19 cellular contexts compared by ENCODE assay signal in genomic region chr9:86921141-86921868, GRCh38. TPM values are rescaled to one million over a fixed set of nuclear protein-coding genes. Genes with fewer than 3 reads are reported as not detected.
DNase-seq lines count a peak whose midpoint lies in the region; ATAC-seq and TF ChIP-seq lines count a peak whose summit lies in the region.
"Had no signal": no experiment of that assay in that cellular context is flagged by ENCODE, and none has a peak within 500 bp of the region (broad histone marks: within the 10 kb centered on the region; RNA-seq: fewer than 3 reads in every experiment).

No MANE protein-coding gene starts in this region.

- peaks cover 45% of the 10 kb centered on the region for H3K4me1 Mint-ChIP-seq in osteocyte (ENCODE audit: unreplicated experiment)

- no peaks in the 10 kb centered on the region for H3K36me3 Mint-ChIP-seq in osteocyte (ENCODE audit: unreplicated experiment)
- H3K36me3 Mint-ChIP-seq: CD4-positive, alpha-beta memory T cell had no signal

- intact Hi-C loops in Right ventricle myocardium inferior (cut with DNase I) (no loop called here), cardiac septum (cut with DNase I) (no loop called here)

- no peaks in the 10 kb centered on the region for H3K27me3 Mint-ChIP-seq in osteocyte (ENCODE audit: unreplicated experiment)

- no peak for DNase-seq in Right ventricle myocardium inferior (ENCODE audit: missing footprints)
- DNase-seq in cardiac septum (ENCODE audit: low spot score): no peak
- peak; percentile 49 for DNase-seq in NCI-H2171 treated with DMSO at 0.1 percent for 48 hours (lab: John Stamatoyannopoulos, UW)
- peak; percentile 55 for DNase-seq in fibroblast of peridontal ligament (ENCODE audit: extremely low read depth)
- DNase-seq in osteocyte (ENCODE audit: extremely low spot score, unreplicated experiment): no peak
- no peak for DNase-seq in NCI-H2107 treated with DMSO at 0.1 percent for 48 hours (lab: John Stamatoyannopoulos, UW; ENCODE audit: unreplicated experiment)
- no peak for DNase-seq in stimulated activated CD8-positive, alpha-beta memory T cell treated with anti-CD3 and anti-CD28 coated beads, Interleukin-4, amount 100 ng/mL, for 48 hours
- DNase-seq: CD4-positive, alpha-beta memory T cell; DMS53; EL; H7; HFFc6; MV-4-11; NCI-H1694 treated with DMSO at 0.1 percent for 48 hours; NCI-H226; NCI-H526; PC-9 had no signal

- no peak for TF ChIP-seq CTCF in osteocyte (IDR thresholded peaks at IDR 0.05)

- H3K27ac Mint-ChIP-seq in osteocyte (ENCODE audit: unreplicated experiment): peak overlapping the region; percentile 84
- H3K27ac Mint-ChIP-seq: CD4-positive, alpha-beta memory T cell; HFFc6 had no signal

- peak; percentile 20 for ATAC-seq in Right ventricle myocardium inferior
- no peak for ATAC-seq in GM19324 (IDR thresholded peaks at IDR 0.05; ENCODE audit: low FRiP score, unreplicated experiment)
- ATAC-seq: A549 had no signal

- peaks cover 6% of the 10 kb centered on the region for H3K9me3 Mint-ChIP-seq in osteocyte (ENCODE audit: unreplicated experiment)
- H3K9me3 Mint-ChIP-seq: HFFc6 had no signal

- H3K4me3 Mint-ChIP-seq in osteocyte (ENCODE audit: unreplicated experiment): no peak overlapping the region
- H3K4me3 Mint-ChIP-seq: CD4-positive, alpha-beta memory T cell; HFFc6 had no signal

RNA-seq across cellular contexts. Expression of gene GAS1, which starts 26.0 kb away (rescaled TPM):
- total RNA-seq in Right ventricle myocardium inferior (22.3 TPM), cardiac septum (9.0 TPM), osteocyte (304 and 307 TPM in 2 replicates)
- total RNA-seq: PC-9 had no signal

Comparison
In these comparisons a context has a peak if more than half of its experiments do, and no peak if none do; other contexts are left out.
1. DNase-seq: peak in NCI-H2171 treated with DMSO at 0.1 percent for 48 hours (single experiment) and fibroblast of peridontal ligament (single experiment); none in Right ventricle myocardium inferior (single experiment), cardiac septum (single experiment), osteocyte (single experiment), NCI-H2107 treated with DMSO at 0.1 percent for 48 hours (single experiment) and stimulated activated CD8-positive, alpha-beta memory T cell treated with anti-CD3 and anti-CD28 coated beads, Interleukin-4, amount 100 ng/mL, for 48 hours (single experiment).
2. RNA of gene GAS1, which starts 26.0 kb away (total RNA-seq): 304 to 307 TPM in osteocyte; 22.3 TPM in Right ventricle myocardium inferior (single experiment) and 9.0 TPM in cardiac septum (single experiment); every median in the first group is over 10 times any median in the second.